Comparison of ENCODE assay signal across 8 cellular contexts in genomic region chr6:30554962-30555361, GRCh38. TPM values are rescaled to one million over a fixed set of nuclear protein-coding genes. Genes with fewer than 3 reads are reported as not detected.
DNase-seq lines count a peak whose midpoint lies in the region; ATAC-seq and TF ChIP-seq lines count a peak whose summit lies in the region.

No MANE protein-coding gene starts in this region.

- H3K4me1 ChIP-seq in cardiac muscle cell (ENCODE audit: low read depth): peaks cover 13% of the 10 kb centered on the region
- H3K4me1 ChIP-seq in upper lobe of right lung: peaks cover 25% of the 10 kb centered on the region

- no TSS peak for BruUV-seq in MCF 10A (replicated peaks; lab: Mats Ljungman, UMichigan)

- H3K27ac ChIP-seq in cardiac muscle cell (peak overlapping the region; percentile 87), upper lobe of right lung (peak overlapping the region; percentile 99)

- no peaks in the 10 kb centered on the region for H3K9me3 Mint-ChIP-seq in MCF 10A (ENCODE audit: unreplicated experiment)
- H3K9me3 Mint-ChIP-seq in memory B cell: no peaks in the 10 kb centered on the region

- intact Hi-C loops in Right ventricle myocardium superior (cut with DNase I) (loop anchor here (5.0 kb wide), 1 partner anchor 162 kb away; the partner anchor contains the start of gene MDC1), MCF 10A (cut with micrococcal nuclease) (loop anchor here (10.0 kb wide), 1 partner anchor 530 kb away; no protein-coding TSS in a partner anchor), upper lobe of right lung (cut with DNase I) (no loop called here)

- peaks cover 16% of the 10 kb centered on the region for H3K4me1 Mint-ChIP-seq in MCF 10A (ENCODE audit: insufficient read depth, unreplicated experiment)
- peaks cover 22% of the 10 kb centered on the region for H3K4me1 Mint-ChIP-seq in memory B cell

- H3K9me3 ChIP-seq in cardiac muscle cell (ENCODE audit: low read depth) (no peaks in the 10 kb centered on the region), upper lobe of right lung (no peaks in the 10 kb centered on the region)

- no peak for TF ChIP-seq CTCF in cardiac muscle cell (IDR thresholded peaks at IDR 0.05; ENCODE audit: low read depth, low read length)
- no peak for TF ChIP-seq CTCF in MCF 10A (IDR thresholded peaks at IDR 0.05; ENCODE audit: unreplicated experiment)
- TF ChIP-seq CTCF in upper lobe of right lung (IDR thresholded peaks at IDR 0.05): no peak

- H3K4me3 ChIP-seq in cardiac muscle cell: peak overlapping the region; percentile 73
- peak overlapping the region; percentile 92 for H3K4me3 ChIP-seq in upper lobe of right lung

- no peak overlapping the region for H3K27ac Mint-ChIP-seq in MCF 10A (ENCODE audit: low read depth, unreplicated experiment)
- peak overlapping the region; percentile 97 for H3K27ac Mint-ChIP-seq in memory B cell

- H3K36me3 Mint-ChIP-seq in MCF 10A (ENCODE audit: insufficient read depth, unreplicated experiment) (peaks cover 66% of the 10 kb centered on the region), memory B cell (peaks cover 28% of the 10 kb centered on the region)

- POLR2A ChIA-PET in MCF 10A (lab: Yijun Ruan, JAX): interaction anchor here (0.6 to 5.7 kb wide), 12 partner anchors 9 to 493 kb away, joined by 3 to 125 read pairs (median 5); partner anchors contain the start of genes ABCF1, MRPS18B and PPP1R10

- H3K4me3 Mint-ChIP-seq in MCF 10A (ENCODE audit: unreplicated experiment) (peak overlapping the region; percentile 91), memory B cell (peak overlapping the region; percentile 98)

- ATAC-seq in Right ventricle myocardium superior (ENCODE audit: poor library complexity): no peak
- no peak for ATAC-seq in memory B cell (ENCODE audit: low read depth)
- ATAC-seq in upper lobe of right lung: no peak
- ATAC-seq in HG03378 (IDR thresholded peaks at IDR 0.05; ENCODE audit: unreplicated experiment): no peak
- no peak for ATAC-seq in left lobe of liver

- H3K27me3 ChIP-seq in cardiac muscle cell: no peaks in the 10 kb centered on the region
- no peaks in the 10 kb centered on the region for H3K27me3 ChIP-seq in upper lobe of right lung

- H3K27me3 Mint-ChIP-seq in MCF 10A (ENCODE audit: insufficient read depth, unreplicated experiment): no peaks in the 10 kb centered on the region
- no peaks in the 10 kb centered on the region for H3K27me3 Mint-ChIP-seq in memory B cell

- DNase-seq in cardiac muscle cell (ENCODE audit: low read depth in 1 of 2, low spot score in 1 of 2) (no peak), Right ventricle myocardium superior (no peak), MCF 10A (ENCODE audit: unreplicated experiment) (no peak), memory B cell (ENCODE audit: low spot score in 2 of 2) (no peak), upper lobe of right lung (no peak), left lobe of liver (ENCODE audit: low spot score) (no peak)
- no peak for DNase-seq in stimulated activated CD4-positive, alpha-beta T cell treated with anti-CD3 and anti-CD28 coated beads, Interleukin-15, amount 100 ng/mL, for 24 hours

- H3K36me3 ChIP-seq in cardiac muscle cell (peaks cover 34% of the 10 kb centered on the region), upper lobe of right lung (peaks cover 44% of the 10 kb centered on the region)

- CTCF ChIA-PET in MCF 10A (lab: Yijun Ruan, JAX): interaction anchor here (0.9 to 9.4 kb wide), 6 partner anchors 12 to 75 kb away, joined by 3 to 116 read pairs (median 8); no protein-coding TSS in a partner anchor

RNA-seq across cellular contexts. Expression of gene GNL1, which starts 1.3 kb away (rescaled TPM):
- total RNA-seq in cardiac muscle cell: 12.4 and 16.1 TPM in 2 replicates
- 33.9 and 44.2 TPM in 2 replicates for polyA plus RNA-seq in cardiac muscle cell
- 17.6 TPM for total RNA-seq in Right ventricle myocardium superior
- total RNA-seq in MCF 10A (2022): 69.1 and 76.8 TPM in 2 replicates
- total RNA-seq in upper lobe of right lung: 54.8 TPM
- total RNA-seq in left lobe of liver: 24.0 TPM

RNA-seq across cellular contexts. Expression of gene PRR3, which starts 2.1 kb away (rescaled TPM):
- 11.4 and 11.8 TPM in 2 replicates for total RNA-seq in cardiac muscle cell
- 14.3 and 14.7 TPM in 2 replicates for polyA plus RNA-seq in cardiac muscle cell
- 1.4 TPM for total RNA-seq in Right ventricle myocardium superior
- 20.0 and 26.2 TPM in 2 replicates for total RNA-seq in MCF 10A (2022)
- total RNA-seq in upper lobe of right lung: 6.9 TPM
- total RNA-seq in left lobe of liver: 2.3 TPM

RNA-seq across cellular contexts. Expression of gene ABCF1, which starts 16.3 kb away (rescaled TPM):
- total RNA-seq in cardiac muscle cell (54.4 and 61.9 TPM in 2 replicates), Right ventricle myocardium superior (32.5 TPM), MCF 10A (2022) (58.0 and 63.9 TPM in 2 replicates), upper lobe of right lung (42.5 TPM), left lobe of liver (24.4 TPM)
- 52.5 and 54.6 TPM in 2 replicates for polyA plus RNA-seq in cardiac muscle cell
